ENCODE assay signal across 27 cellular contexts in the genomic region with DNA sequence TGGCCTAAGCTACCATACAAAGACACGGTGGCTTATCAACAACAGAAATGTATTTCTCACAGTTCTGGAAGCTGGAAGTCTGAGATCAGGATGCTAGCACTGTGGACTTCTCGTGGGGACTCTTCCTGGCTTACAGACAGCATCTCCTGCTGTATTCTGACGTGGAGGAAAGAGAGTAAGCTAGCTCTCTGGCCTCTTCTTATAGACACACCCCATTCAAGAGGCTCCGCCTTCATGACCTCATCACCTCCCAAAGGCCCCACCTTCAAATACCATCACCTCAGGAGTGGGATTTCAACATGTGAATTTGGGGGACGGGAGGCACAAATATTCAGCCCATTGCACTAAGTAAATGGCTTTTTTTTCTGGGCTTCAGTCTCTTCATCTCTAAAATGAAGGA. TPM values are rescaled to one million over a fixed set of nuclear protein-coding genes. Genes with fewer than 3 reads are reported as not detected.
A peak's percentile ranks its signal among the peaks of the same experiment; 100 is the strongest.
DNase-seq lines count a peak whose midpoint lies in the region; ATAC-seq and TF ChIP-seq lines count a peak whose summit lies in the region.
"Had no signal": no experiment of that assay in that cellular context is flagged by ENCODE, and none has a peak within 500 bp of the region (broad histone marks: within the 10 kb centered on the region; RNA-seq: fewer than 3 reads in every experiment).

No MANE protein-coding gene starts in this region.

- TF ChIP-seq POLR2A in erythroblast (IDR thresholded peaks at IDR 0.05; ENCODE audit: low read length) (no peak), vagina (IDR thresholded peaks at IDR 0.05) (no peak)

- no peaks in the 10 kb centered on the region for H3K27me3 ChIP-seq in rectal smooth muscle tissue (ENCODE audit: control insufficient read depth, insufficient read depth, low read length)
- H3K27me3 ChIP-seq in vagina = no peaks in the 10 kb centered on the region
- H3K27me3 ChIP-seq: BE2C, foreskin keratinocyte had no signal

- ATAC-seq in left ventricle myocardium superior = peak; percentile 3
- no peak for ATAC-seq in GM18907 (IDR thresholded peaks at IDR 0.05; ENCODE audit: unreplicated experiment)
- ATAC-seq: activated T-cell treated with anti-CD3 and anti-CD28 coated beads, Interleukin-2, amount 50 U/mL, for 4 hours; foreskin keratinocyte; GM12878; HepG2; stimulated activated naive CD8-positive, alpha-beta T cell treated with anti-CD3 and anti-CD28 coated beads, Interleukin-15, Interleukin-2, amounts not matched to agents 100 U/mL and 50 U/mL, for 24 hours; T-cell had no signal

- no peaks in the 10 kb centered on the region for H3K9me3 ChIP-seq in vagina
- H3K9me3 ChIP-seq: BE2C, Caco-2, prostate gland, SJCRH30 had no signal

- H3K36me3 ChIP-seq in rectal smooth muscle tissue (ENCODE audit: control insufficient read depth, insufficient read depth, low read length) (no peaks in the 10 kb centered on the region), vagina (no peaks in the 10 kb centered on the region)
- H3K36me3 ChIP-seq: BE2C, prostate gland, SJCRH30 had no signal

- TF ChIP-seq CTCF in vagina (IDR thresholded peaks at IDR 0.05) = no peak

- H3K4me3 ChIP-seq in rectal smooth muscle tissue (ENCODE audit: low read length) (no peak overlapping the region), vagina (no peak overlapping the region)
- H3K4me3 ChIP-seq: GM12878, prostate gland, SJCRH30, smooth muscle cell had no signal

- DNase-seq in left ventricle myocardium superior = no peak
- no peak for DNase-seq in cardiac septum (ENCODE audit: low spot score)
- DNase-seq in erythroblast (lab: John Stamatoyannopoulos, UW) = peak; percentile 20 to 43
- no peak for DNase-seq in vagina (ENCODE audit: extremely low spot score in 2 of 2)
- no peak for DNase-seq in HuH-7 (ENCODE audit: low spot score)
- DNase-seq in NCI-H526 treated with DMSO at 0.1 percent for 48 hours (lab: John Stamatoyannopoulos, UW) = no peak
- DNase-seq: activated CD4-positive, alpha-beta T cell treated with anti-CD3 and anti-CD28 coated beads for 1 hour; activated CD8-positive, alpha-beta memory T cell treated with anti-CD3 and anti-CD28 coated beads for 24 hours; activated naive CD4-positive, alpha-beta T cell treated with Interleukin-2 at 50 U/mL for 16 hours; activated T-cell treated with anti-CD3 and anti-CD28 coated beads, Interleukin-2, amount 50 U/mL, for 4 hours; BE2C; Caco-2; DMS79 treated with DMSO at 0.1 percent for 48 hours; foreskin keratinocyte; NCI-H2081; SJCRH30; stimulated activated CD4-positive, alpha-beta T cell treated with anti-CD3 and anti-CD28 coated beads, Interleukin-4, amount 100 ng/mL, for 1 hour; stimulated activated naive CD8-positive, alpha-beta T cell treated with anti-CD3 and anti-CD28 coated beads, Interleukin-15, Interleukin-2, amounts not matched to agents 100 U/mL and 50 U/mL, for 24 hours; T-cell had no signal

- H3K9ac ChIP-seq in rectal smooth muscle tissue (ENCODE audit: low read length) = no peak overlapping the region

- intact Hi-C loops in left ventricle myocardium superior (cut with micrococcal nuclease) (no loop called here), cardiac septum (cut with DNase I) (no loop called here), vagina (cut with DNase I) (no loop called here)

- H3K27ac ChIP-seq in rectal smooth muscle tissue (ENCODE audit: low read depth, low read length) (peak overlapping the region; percentile 57), vagina (peak overlapping the region; percentile 33)
- H3K27ac ChIP-seq: epithelial cell of prostate, foreskin keratinocyte, SJCRH30 had no signal

- H3K4me1 ChIP-seq in rectal smooth muscle tissue (ENCODE audit: control insufficient read depth, insufficient read depth, low read length) (peaks cover 8% of the 10 kb centered on the region), vagina (no peaks in the 10 kb centered on the region)
- H3K4me1 ChIP-seq: BE2C, Caco-2, foreskin keratinocyte, prostate gland, SJCRH30 had no signal

RNA-seq across cellular contexts. Expression of a gene that starts 27.6 kb away (rescaled TPM):
- total RNA-seq in left ventricle myocardium superior (0.47 TPM), cardiac septum (5.7 TPM), vagina (4.9 TPM)
- total RNA-seq: A673, Caco-2, foreskin keratinocyte, HepG2, SJCRH30, T-cell had no signal

Comparison
In these comparisons a context has a peak if more than half of its experiments do, and no peak if none do; other contexts are left out.
1. DNase-seq: peak in erythroblast (2 of 2); none in left ventricle myocardium superior (single experiment), cardiac septum (single experiment), vagina (0 of 2), HuH-7 (single experiment) and NCI-H526 treated with DMSO at 0.1 percent for 48 hours (single experiment).